In genomic region chr7:51647931-51648351, GRCh38 we compare ENCODE assay signal across 11 cellular contexts.
DNase-seq lines count a peak whose midpoint lies in the region; ATAC-seq and TF ChIP-seq lines count a peak whose summit lies in the region.
"Had no signal": no experiment of that assay in that cellular context is flagged by ENCODE, and none has a peak within 500 bp of the region (broad histone marks: within the 10 kb centered on the region; RNA-seq: fewer than 3 reads in every experiment).

No MANE protein-coding gene starts in this region.

- H3K27ac Mint-ChIP-seq in activated T-helper 17 cell treated with anti-CD3 and anti-CD28 coated beads, Interleukin-2, amount 50 U/mL, for 72 hours = no peak overlapping the region
- no peak overlapping the region for H3K27ac Mint-ChIP-seq in activated naive CD8-positive, alpha-beta T cell treated with anti-CD3 and anti-CD28 coated beads for 36 hours

- DNase-seq in H4 (ENCODE audit: low spot score) (peak; percentile 61), NCI-H774 (lab: John Stamatoyannopoulos, UW) (peak; percentile 21), fibroblast of villous mesenchyme (ENCODE audit: low read depth) (peak; percentile 67), posterior cingulate gyrus (peak in 8 of 10 donors; percentile 30 to 91 (median 40)), HPDE6-E6E7 (ENCODE audit: extremely low spot score) (no peak), DMS114 treated with DMSO at 0.1 percent for 48 hours (lab: John Stamatoyannopoulos, UW; ENCODE audit: unreplicated experiment) (no peak)
- DNase-seq in activated naive CD8-positive, alpha-beta T cell treated with anti-CD3 and anti-CD28 coated beads for 36 hours = no peak
- DNase-seq: activated CD4-positive, alpha-beta T cell treated with anti-CD3 and anti-CD28 coated beads, Interleukin-2, amount 50 U/mL, for 1 hour; KBM-7 had no signal

- no peak for ATAC-seq in activated T-helper 17 cell treated with anti-CD3 and anti-CD28 coated beads, Interleukin-2, amount 50 U/mL, for 72 hours (replicated peaks)

- intact Hi-C loops in posterior cingulate gyrus (cut with DNase I) = no loop called here

- no peak overlapping the region for H3K4me3 ChIP-seq in fibroblast of villous mesenchyme (ENCODE audit: low read depth, low read length)
- H3K4me3 ChIP-seq: ascending aorta had no signal

- no peaks in the 10 kb centered on the region for H3K36me3 Mint-ChIP-seq in activated T-helper 17 cell treated with anti-CD3 and anti-CD28 coated beads, Interleukin-2, amount 50 U/mL, for 72 hours (ENCODE audit: low read depth)
- H3K36me3 Mint-ChIP-seq in activated naive CD8-positive, alpha-beta T cell treated with anti-CD3 and anti-CD28 coated beads for 36 hours = no peaks in the 10 kb centered on the region

- H3K4me3 Mint-ChIP-seq in activated T-helper 17 cell treated with anti-CD3 and anti-CD28 coated beads, Interleukin-2, amount 50 U/mL, for 72 hours = no peak overlapping the region
- no peak overlapping the region for H3K4me3 Mint-ChIP-seq in activated naive CD8-positive, alpha-beta T cell treated with anti-CD3 and anti-CD28 coated beads for 36 hours

- no peak for TF ChIP-seq CTCF in fibroblast of villous mesenchyme (IDR thresholded peaks at IDR 0.05; ENCODE audit: insufficient read depth, low read depth, low read length)

- H3K4me1 Mint-ChIP-seq in activated T-helper 17 cell treated with anti-CD3 and anti-CD28 coated beads, Interleukin-2, amount 50 U/mL, for 72 hours = no peaks in the 10 kb centered on the region
- no peaks in the 10 kb centered on the region for H3K4me1 Mint-ChIP-seq in activated naive CD8-positive, alpha-beta T cell treated with anti-CD3 and anti-CD28 coated beads for 36 hours

- H3K27me3 Mint-ChIP-seq in activated T-helper 17 cell treated with anti-CD3 and anti-CD28 coated beads, Interleukin-2, amount 50 U/mL, for 72 hours = no peaks in the 10 kb centered on the region
- H3K27me3 Mint-ChIP-seq in activated naive CD8-positive, alpha-beta T cell treated with anti-CD3 and anti-CD28 coated beads for 36 hours = no peaks in the 10 kb centered on the region

- peaks cover 9% of the 10 kb centered on the region for H3K9me3 Mint-ChIP-seq in activated T-helper 17 cell treated with anti-CD3 and anti-CD28 coated beads, Interleukin-2, amount 50 U/mL, for 72 hours
- H3K9me3 Mint-ChIP-seq in activated naive CD8-positive, alpha-beta T cell treated with anti-CD3 and anti-CD28 coated beads for 36 hours = no peaks in the 10 kb centered on the region

Comparison
In these comparisons a context has a peak if more than half of its experiments do, and no peak if none do; other contexts are left out.
1. DNase-seq: peak in H4 (single experiment), NCI-H774 (single experiment), fibroblast of villous mesenchyme (single experiment) and posterior cingulate gyrus (8 of 10); none in HPDE6-E6E7 (single experiment), DMS114 treated with DMSO at 0.1 percent for 48 hours (single experiment) and activated naive CD8-positive, alpha-beta T cell treated with anti-CD3 and anti-CD28 coated beads for 36 hours (single experiment).